28 cellular contexts compared by ENCODE assay signal in the genomic region with DNA sequence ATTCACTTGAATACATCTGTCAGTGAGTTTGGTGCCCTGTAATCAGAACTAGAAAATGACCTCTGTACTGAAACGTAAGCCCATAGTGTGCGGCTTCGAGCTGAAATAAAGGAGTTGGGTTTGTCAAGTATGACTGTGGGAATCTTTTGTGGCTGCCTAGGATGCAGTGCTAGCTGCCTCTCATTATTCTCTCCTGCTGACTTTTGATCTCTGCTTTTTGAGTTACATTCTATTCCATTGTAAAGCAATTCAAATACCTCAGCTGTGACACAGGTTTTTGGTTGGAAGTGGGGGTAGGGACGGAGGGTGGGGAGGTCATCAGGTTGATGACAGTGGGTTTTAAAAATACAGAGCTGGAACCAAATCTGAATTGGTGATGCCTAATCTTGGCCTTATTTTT.
"Had no signal": no experiment of that assay in that cellular context is flagged by ENCODE, and none has a peak within 500 bp of the region (broad histone marks: within the 10 kb centered on the region; RNA-seq: fewer than 3 reads in every experiment).

No MANE protein-coding gene starts in this region.

- H3K9me3 Mint-ChIP-seq: activated T-cell treated with anti-CD3 and anti-CD28 coated beads, Interleukin-2, amount 50 U/mL, for 4 hours; activated T-helper 2 cell treated with anti-CD3 and anti-CD28 coated beads, Interferon-gamma antibody, Interleukin-2, Interleukin-4, amounts not matched to agents 10 μg/mL and 5 μg/mL and 100 μg/mL, durations not matched to agents 14 hours and 24 hours and 36 hours; dendritic cell treated with granulocyte-macrophage colony-stimulating factor and Interleukin-4, amounts not matched to agents 40 ng/mL and 50 ng/mL, for 4 days had no signal

- H3K4me1 ChIP-seq: adrenal gland, ascending aorta, foreskin keratinocyte, left lung, psoas muscle had no signal

- H3K4me3 Mint-ChIP-seq: activated naive CD8-positive, alpha-beta T cell; activated T-cell treated with anti-CD3 and anti-CD28 coated beads, Interleukin-2, amount 50 U/mL, for 4 hours; dendritic cell treated with granulocyte-macrophage colony-stimulating factor and Interleukin-4, amounts not matched to agents 40 ng/mL and 50 ng/mL, for 4 days; naive thymus-derived CD4-positive, alpha-beta T cell; T-helper 17 cell had no signal

- H3K36me3 Mint-ChIP-seq: activated naive CD8-positive, alpha-beta T cell; naive thymus-derived CD4-positive, alpha-beta T cell had no signal

- H3K27me3 ChIP-seq: adrenal gland, ascending aorta, brain microvascular endothelial cell, foreskin keratinocyte, left lung, pancreas, right atrium auricular region, upper lobe of left lung had no signal

- ATAC-seq: activated T-cell treated with anti-CD3 and anti-CD28 coated beads, Interleukin-2, amount 50 U/mL, for 4 hours; foreskin keratinocyte; left lung; naive thymus-derived CD4-positive, alpha-beta T cell; pancreas; psoas muscle; T-helper 17 cell had no signal

- H3K27me3 Mint-ChIP-seq: dendritic cell treated with granulocyte-macrophage colony-stimulating factor and Interleukin-4, amounts not matched to agents 40 ng/mL and 50 ng/mL, for 4 days had no signal

- H3K27ac Mint-ChIP-seq: activated naive CD8-positive, alpha-beta T cell; activated T-helper 2 cell treated with anti-CD3 and anti-CD28 coated beads, Interferon-gamma antibody, Interleukin-2, Interleukin-4, amounts not matched to agents 10 μg/mL and 5 μg/mL and 100 μg/mL, durations not matched to agents 14 hours and 24 hours and 36 hours; dendritic cell treated with granulocyte-macrophage colony-stimulating factor and Interleukin-4, amounts not matched to agents 40 ng/mL and 50 ng/mL, for 4 days; naive thymus-derived CD4-positive, alpha-beta T cell had no signal

- H3K9me3 ChIP-seq: adrenal gland, ascending aorta, left lung, pancreas, psoas muscle, right atrium auricular region, spleen, thoracic aorta, upper lobe of left lung had no signal

- H3K4me3 ChIP-seq: adrenal gland, ascending aorta, left lung, lung, pancreas, psoas muscle, right atrium auricular region, spleen, thoracic aorta, upper lobe of left lung had no signal

- H3K36me3 ChIP-seq: adrenal gland, ascending aorta, brain microvascular endothelial cell had no signal

- H3K27ac ChIP-seq: adrenal gland, ascending aorta, brain microvascular endothelial cell, foreskin keratinocyte, left lung, pancreas, psoas muscle, right atrium auricular region, spleen, thoracic aorta, upper lobe of left lung had no signal

- DNase-seq: activated CD4-positive, alpha-beta T cell treated with anti-CD3 and anti-CD28 coated beads for 4 hours; activated CD4-positive, alpha-beta T cell treated with anti-CD3 and anti-CD28 coated beads, Interleukin-2, amount 50 U/mL, for 48 hours; activated CD4-positive, CD25-positive, alpha-beta regulatory T cell; activated CD8-positive, alpha-beta memory T cell treated with anti-CD3 and anti-CD28 coated beads, Interleukin-2, amount 50 U/mL, for 48 hours; activated naive CD4-positive, alpha-beta T cell; activated T-cell treated with anti-CD3 and anti-CD28 coated beads, Interleukin-2, amount 50 U/mL, for 4 hours; adrenal gland; brain microvascular endothelial cell; caudate nucleus; effector CD8-positive, alpha-beta T cell; foreskin keratinocyte; kidney; left lung; naive thymus-derived CD4-positive, alpha-beta T cell; pancreas; psoas muscle; spleen; stimulated activated CD4-positive, alpha-beta T cell treated with anti-CD3 and anti-CD28 coated beads, Interleukin-4, amount 100 ng/mL, for 1 hour; stimulated activated naive CD4-positive, alpha-beta T cell; T-helper 17 cell; upper lobe of left lung had no signal
